8 cellular contexts compared by ENCODE assay signal in genomic region chr9:76818271-76818670, GRCh38. TPM values are rescaled to one million over a fixed set of nuclear protein-coding genes. Genes with fewer than 3 reads are reported as not detected.
DNase-seq lines count a peak whose midpoint lies in the region; ATAC-seq and TF ChIP-seq lines count a peak whose summit lies in the region.

No MANE protein-coding gene starts in this region.

- H3K4me3 Mint-ChIP-seq in activated CD4-positive, alpha-beta T cell treated with anti-CD3 and anti-CD28 coated beads for 36 hours, result no peak overlapping the region

- intact Hi-C loops in activated CD4-positive, alpha-beta T cell treated with anti-CD3 and anti-CD28 coated beads for 36 hours (cut with DNase I, micrococcal nuclease), result no loop called here

- CTCF ChIA-PET in activated CD4-positive, alpha-beta T cell treated with anti-CD3 and anti-CD28 coated beads for 36 hours (lab: Charles Lee), result interaction anchor here (0.6 kb wide), 1 partner anchor 333 kb away, joined by 3 read pairs; no protein-coding TSS in a partner anchor

- POLR2A ChIA-PET in activated CD4-positive, alpha-beta T cell treated with anti-CD3 and anti-CD28 coated beads for 36 hours (lab: Charles Lee), result no interaction called here

- DNase-seq in BE2C (peak; percentile 86), OCI-M1 (lab: John Stamatoyannopoulos, UW) (peak; percentile 27), fibroblast of mammary gland (ENCODE audit: low read depth) (peak; percentile 99), non-pigmented ciliary epithelial cell (ENCODE audit: low read depth) (peak; percentile 91), NCI-H748 treated with DMSO at 0.1 percent for 48 hours (lab: John Stamatoyannopoulos, UW) (no peak)
- DNase-seq in activated CD4-positive, alpha-beta T cell treated with anti-CD3 and anti-CD28 coated beads for 36 hours, result no peak

- no peak for ATAC-seq in GM21423 (IDR thresholded peaks at IDR 0.05; ENCODE audit: unreplicated experiment)
- no peak for ATAC-seq in activated CD4-positive, alpha-beta T cell treated with anti-CD3 and anti-CD28 coated beads for 36 hours
- no peak for ATAC-seq in HG02885 (IDR thresholded peaks at IDR 0.05; ENCODE audit: poor library complexity, unreplicated experiment)

- no peaks in the 10 kb centered on the region for H3K36me3 Mint-ChIP-seq in activated CD4-positive, alpha-beta T cell treated with anti-CD3 and anti-CD28 coated beads for 36 hours (ENCODE audit: low read depth)

- no peak for TF ChIP-seq CTCF in BE2C (IDR thresholded peaks at IDR 0.05; ENCODE audit: low read depth, low read length)
- TF ChIP-seq CTCF in fibroblast of mammary gland (conservative IDR thresholded peaks at IDR 0.05; ENCODE audit: control insufficient read depth, insufficient read depth, low read depth, low read length), result no peak

- H3K36me3 ChIP-seq in BE2C, result peaks cover 15% of the 10 kb centered on the region

- no peak overlapping the region for H3K27ac Mint-ChIP-seq in activated CD4-positive, alpha-beta T cell treated with anti-CD3 and anti-CD28 coated beads for 36 hours

- no peaks in the 10 kb centered on the region for H3K4me1 Mint-ChIP-seq in activated CD4-positive, alpha-beta T cell treated with anti-CD3 and anti-CD28 coated beads for 36 hours

- H3K9me3 Mint-ChIP-seq in activated CD4-positive, alpha-beta T cell treated with anti-CD3 and anti-CD28 coated beads for 36 hours (ENCODE audit: low read depth), result no peaks in the 10 kb centered on the region

- no peak overlapping the region for H3K4me3 ChIP-seq in BE2C (ENCODE audit: low read depth, low read length)
- no peak overlapping the region for H3K4me3 ChIP-seq in fibroblast of mammary gland (ENCODE audit: control insufficient read depth, low read depth, low read length)

- H3K27me3 Mint-ChIP-seq in activated CD4-positive, alpha-beta T cell treated with anti-CD3 and anti-CD28 coated beads for 36 hours, result peaks cover 1% of the 10 kb centered on the region

- no peaks in the 10 kb centered on the region for H3K27me3 ChIP-seq in BE2C

- no peaks in the 10 kb centered on the region for H3K9me3 ChIP-seq in BE2C

- H3K4me1 ChIP-seq in BE2C, result peaks cover 25% of the 10 kb centered on the region

RNA-seq across cellular contexts. Expression of gene PCA3, which starts 54.0 kb away (rescaled TPM):
- polyA plus RNA-seq in BE2C (2012; ENCODE audit: insufficient read depth, insufficient read length, low read depth), result 2.2 TPM
- total RNA-seq in activated CD4-positive, alpha-beta T cell treated with anti-CD3 and anti-CD28 coated beads for 36 hours, result not detected

Comparison
In these comparisons a context has a peak if more than half of its experiments do, and no peak if none do; other contexts are left out.
1. DNase-seq: peak in BE2C (single experiment), OCI-M1 (single experiment), fibroblast of mammary gland (single experiment) and non-pigmented ciliary epithelial cell (single experiment); none in activated CD4-positive, alpha-beta T cell treated with anti-CD3 and anti-CD28 coated beads for 36 hours (single experiment) and NCI-H748 treated with DMSO at 0.1 percent for 48 hours (single experiment).